Comparison of ENCODE assay signal across 8 cellular contexts in genomic region chr19:18156841-18157464, GRCh38. TPM values are rescaled to one million over a fixed set of nuclear protein-coding genes. Genes with fewer than 3 reads are reported as not detected.
A peak's percentile ranks its signal among the peaks of the same experiment; 100 is the strongest.
DNase-seq lines count a peak whose midpoint lies in the region; ATAC-seq and TF ChIP-seq lines count a peak whose summit lies in the region.

No MANE protein-coding gene starts in this region.

- TF ChIP-seq CTCF in left lung (IDR thresholded peaks at IDR 0.05) = no peak

- peaks cover 5% of the 10 kb centered on the region for H3K36me3 Mint-ChIP-seq in activated naive CD4-positive, alpha-beta T cell treated with anti-CD3 and anti-CD28 coated beads for 36 hours (ENCODE audit: low read depth)

- H3K36me3 ChIP-seq in left lung (peaks cover 0 to 12% of the 10 kb centered on the region in 2 donors), thymus (ENCODE audit: control insufficient read depth, insufficient read depth) (peaks cover 22% of the 10 kb centered on the region)

- H3K27ac Mint-ChIP-seq in activated naive CD4-positive, alpha-beta T cell treated with anti-CD3 and anti-CD28 coated beads for 36 hours = no peak overlapping the region

- no peak overlapping the region for H3K4me3 ChIP-seq in left lung
- H3K4me3 ChIP-seq in thymus (ENCODE audit: low read length) = no peak overlapping the region

- H3K9me3 ChIP-seq in left lung (no peaks in the 10 kb centered on the region), thymus (ENCODE audit: control insufficient read depth) (no peaks in the 10 kb centered on the region)

- ATAC-seq in left lung = peak; percentile 26
- ATAC-seq in GM21423 (IDR thresholded peaks at IDR 0.05; ENCODE audit: unreplicated experiment) = no peak

- H3K4me1 ChIP-seq in left lung (peaks cover 36 to 57% of the 10 kb centered on the region in 2 donors), thymus (ENCODE audit: control insufficient read depth, insufficient read depth, low read length) (peaks cover 11% of the 10 kb centered on the region)

- intact Hi-C loops in left lung (cut with DNase I) = no loop called here
- intact Hi-C loops in activated naive CD4-positive, alpha-beta T cell treated with anti-CD3 and anti-CD28 coated beads for 36 hours (cut with micrococcal nuclease) = no loop called here

- H3K4me1 Mint-ChIP-seq in activated naive CD4-positive, alpha-beta T cell treated with anti-CD3 and anti-CD28 coated beads for 36 hours (ENCODE audit: low read depth) = peaks cover 25% of the 10 kb centered on the region

- H3K27me3 ChIP-seq in left lung = no peaks in the 10 kb centered on the region
- H3K27me3 ChIP-seq in thymus (ENCODE audit: control insufficient read depth, insufficient read depth) = no peaks in the 10 kb centered on the region

- H3K27ac ChIP-seq in caudate nucleus (ENCODE audit: low read depth, low read length) = peak overlapping the region; percentile 88
- peak overlapping the region; percentile 37 to 56 for H3K27ac ChIP-seq in left lung
- H3K27ac ChIP-seq in thymus (ENCODE audit: low read depth) = peak overlapping the region; percentile 75

- WGBS in thymus = 86% methylated on average over 22 of the region's 22 CpGs

- H3K9me3 Mint-ChIP-seq in activated naive CD4-positive, alpha-beta T cell treated with anti-CD3 and anti-CD28 coated beads for 36 hours = no peaks in the 10 kb centered on the region

- H3K27me3 Mint-ChIP-seq in activated naive CD4-positive, alpha-beta T cell treated with anti-CD3 and anti-CD28 coated beads for 36 hours (ENCODE audit: low read depth) = no peaks in the 10 kb centered on the region

- H3K4me3 Mint-ChIP-seq in activated naive CD4-positive, alpha-beta T cell treated with anti-CD3 and anti-CD28 coated beads for 36 hours = no peak overlapping the region

- DNase-seq in DMS153 treated with DMSO at 0.1 percent for 48 hours (lab: John Stamatoyannopoulos, UW; ENCODE audit: unreplicated experiment) = peak; percentile 82
- peak; percentile 95 for DNase-seq in NCI-H2171 treated with DMSO at 0.1 percent for 48 hours (lab: John Stamatoyannopoulos, UW)
- peak in 54 of 61 donors; percentile 17 to 84 (median 48) for DNase-seq in caudate nucleus (lab: John Stamatoyannopoulos, UW)
- DNase-seq in left lung = peak; percentile 90 to 92
- DNase-seq in activated naive CD4-positive, alpha-beta T cell treated with anti-CD3 and anti-CD28 coated beads for 36 hours = no peak
- DNase-seq in UCSD-AML1 (lab: John Stamatoyannopoulos, UW; ENCODE audit: unreplicated experiment) = no peak

- CTCF ChIA-PET in activated naive CD4-positive, alpha-beta T cell treated with anti-CD3 and anti-CD28 coated beads for 36 hours (lab: Charles Lee) = interaction anchor here (1.1 kb wide), 1 partner anchor 10 kb away, joined by 4 read pairs; no protein-coding TSS in a partner anchor

RNA-seq across cellular contexts. Expression of gene PIK3R2, which starts 4.0 kb away (rescaled TPM):
- total RNA-seq in left lung = 10 to 100 TPM; 34.1 to 35.3 TPM
- 15.1 TPM for polyA plus RNA-seq in thymus
- 10 to 100 TPM; 16.1 to 16.3 TPM for total RNA-seq in activated naive CD4-positive, alpha-beta T cell treated with anti-CD3 and anti-CD28 coated beads for 36 hours

RNA-seq across cellular contexts. Expression of gene IFI30, which starts 16.7 kb away (rescaled TPM):
- total RNA-seq in left lung = 100 to 1,000 TPM; 577 to 986 TPM
- polyA plus RNA-seq in thymus = 237 TPM
- total RNA-seq in activated naive CD4-positive, alpha-beta T cell treated with anti-CD3 and anti-CD28 coated beads for 36 hours = 10 to 100 TPM; 19.0 to 20.8 TPM

RNA-seq across cellular contexts. Expression of gene MPV17L2, which starts 36.1 kb away (rescaled TPM):
- 10 to 100 TPM; 10.3 to 14.8 TPM for total RNA-seq in left lung
- polyA plus RNA-seq in thymus = 13.4 TPM
- 1 to 10 TPM; 6.3 to 6.5 TPM for total RNA-seq in activated naive CD4-positive, alpha-beta T cell treated with anti-CD3 and anti-CD28 coated beads for 36 hours

RNA-seq across cellular contexts. Expression of gene RAB3A, which starts 46.9 kb away (rescaled TPM):
- total RNA-seq in left lung = 1 to 10 TPM; 3.1 to 4.4 TPM
- 1.0 TPM for polyA plus RNA-seq in thymus
- total RNA-seq in activated naive CD4-positive, alpha-beta T cell treated with anti-CD3 and anti-CD28 coated beads for 36 hours = 1 to 10 TPM; 3.8 to 6.0 TPM

RNA-seq across cellular contexts. Expression of gene MAST3, which starts 59.4 kb away (rescaled TPM):
- total RNA-seq in left lung = 10 to 100 TPM; 17.0 to 30.3 TPM
- polyA plus RNA-seq in thymus = 8.9 TPM
- 10 to 100 TPM; 12.8 to 13.5 TPM for total RNA-seq in activated naive CD4-positive, alpha-beta T cell treated with anti-CD3 and anti-CD28 coated beads for 36 hours

Comparison
In these comparisons a context has a peak if more than half of its experiments do, and no peak if none do; other contexts are left out.
1. DNase-seq: peak in DMS153 treated with DMSO at 0.1 percent for 48 hours (single experiment), NCI-H2171 treated with DMSO at 0.1 percent for 48 hours (single experiment), caudate nucleus (54 of 61) and left lung (2 of 2); none in activated naive CD4-positive, alpha-beta T cell treated with anti-CD3 and anti-CD28 coated beads for 36 hours (single experiment) and UCSD-AML1 (single experiment).
2. RNA of gene IFI30, which starts 16.7 kb away (total RNA-seq): 577 to 986 TPM in left lung; 19.0 to 20.8 TPM in activated naive CD4-positive, alpha-beta T cell treated with anti-CD3 and anti-CD28 coated beads for 36 hours; every median in the first group is over 10 times any median in the second.
3. Peak in every context shown above with its lines, with median percentiles within 50 percentile points of each other: H3K27ac ChIP-seq.